Comparison of ENCODE assay signal across 16 cellular contexts in genomic region chr12:64745259-64745807, GRCh38. TPM values are rescaled to one million over a fixed set of nuclear protein-coding genes. Genes with fewer than 3 reads are reported as not detected.
DNase-seq lines count a peak whose midpoint lies in the region; ATAC-seq and TF ChIP-seq lines count a peak whose summit lies in the region.
"Had no signal": no experiment of that assay in that cellular context is flagged by ENCODE, and none has a peak within 500 bp of the region (broad histone marks: within the 10 kb centered on the region; RNA-seq: fewer than 3 reads in every experiment).

No MANE protein-coding gene starts in this region.

- H3F3A ChIP-seq in smooth muscle cell (ENCODE audit: low read depth) = peaks cover 5% of the 10 kb centered on the region

- H3K36me3 ChIP-seq in Panc1 (ENCODE audit: control insufficient read depth, insufficient read depth, low read length) (peaks cover 11% of the 10 kb centered on the region; the same call in 1 of the 2 replicates), hepatocyte (replicated peaks; ENCODE audit: insufficient read depth, low read depth) (peaks cover 5% of the 10 kb centered on the region), smooth muscle cell (ENCODE audit: low read depth) (peaks cover 11% of the 10 kb centered on the region)

- H3K4me1 ChIP-seq in Panc1 (ENCODE audit: control insufficient read depth, insufficient read depth, low read length) (peaks cover 2% of the 10 kb centered on the region; the same call in 1 of the 2 replicates), hepatocyte (ENCODE audit: insufficient read depth) (peaks cover 6% of the 10 kb centered on the region), smooth muscle cell (ENCODE audit: low read depth) (peaks cover 3% of the 10 kb centered on the region)
- H3K4me1 ChIP-seq: BE2C had no signal

- H3K79me2 ChIP-seq in hepatocyte (no peaks in the 10 kb centered on the region), smooth muscle cell (ENCODE audit: low read depth) (no peaks in the 10 kb centered on the region)

- H3K4me3 ChIP-seq in Panc1 (ENCODE audit: low read depth in 2 of 2, low read length in 2 of 2) (no peak overlapping the region), hepatocyte (no peak overlapping the region), smooth muscle cell (no peak overlapping the region)
- H3K4me3 ChIP-seq: SK-N-MC had no signal

- ATAC-seq in Panc1 (peak; percentile 72), left lobe of liver (no peak), GM19455 (IDR thresholded peaks at IDR 0.05; ENCODE audit: unreplicated experiment) (no peak)
- ATAC-seq: CD8-positive, alpha-beta T cell had no signal

- H3K9ac ChIP-seq in smooth muscle cell (ENCODE audit: low read depth) = no peak overlapping the region

- H3K27me3 ChIP-seq in Panc1 (ENCODE audit: control insufficient read depth, insufficient read depth, low read length) = no peaks in the 10 kb centered on the region
- H3K27me3 ChIP-seq in hepatocyte = no peaks in the 10 kb centered on the region
- no peaks in the 10 kb centered on the region for H3K27me3 ChIP-seq in smooth muscle cell (ENCODE audit: low read depth)
- H3K27me3 ChIP-seq: BE2C had no signal

- no peaks in the 10 kb centered on the region for H3K9me2 ChIP-seq in hepatocyte (replicated peaks; ENCODE audit: insufficient read depth)

- H4K20me1 ChIP-seq in hepatocyte (ENCODE audit: insufficient read depth, poor library complexity, severe bottlenecking) = no peaks in the 10 kb centered on the region
- no peaks in the 10 kb centered on the region for H4K20me1 ChIP-seq in smooth muscle cell (ENCODE audit: low read depth)

- in situ Hi-C loops in Panc1 (cut with HindIII; ENCODE audit: low pct_unique_long_range_greater_than_20kb, low sequenced_read_pairs) = no loop called here

- H3K4me2 ChIP-seq in hepatocyte (no peak overlapping the region), smooth muscle cell (no peak overlapping the region)

- no peaks in the 10 kb centered on the region for H3K9me3 ChIP-seq in Panc1 (ENCODE audit: control insufficient read depth, insufficient read depth, low read depth, low read length)
- H3K9me3 ChIP-seq in hepatocyte (ENCODE audit: low read depth) = no peaks in the 10 kb centered on the region
- H3K9me3 ChIP-seq in smooth muscle cell (replicated peaks; ENCODE audit: low read depth) = no peaks in the 10 kb centered on the region
- H3K9me3 ChIP-seq: BE2C had no signal

- peak; percentile 78 for DNase-seq in DMS53 (lab: John Stamatoyannopoulos, UW)
- no peak for DNase-seq in Panc1 (ENCODE audit: low read depth, low spot score)
- DNase-seq in hepatocyte (ENCODE audit: low spot score) = no peak
- no peak for DNase-seq in smooth muscle cell (lab: John Stamatoyannopoulos, UW; ENCODE audit: unreplicated experiment)
- no peak for DNase-seq in left lobe of liver (ENCODE audit: low spot score)
- no peak for DNase-seq in GM20000 (ENCODE audit: low spot score)
- DNase-seq in NCI-H2107 (lab: John Stamatoyannopoulos, UW) = no peak
- DNase-seq: BE2C; CD8-positive, alpha-beta T cell; DMS 273 treated with DMSO at 0.1 percent for 48 hours; GOT3; KBM-7; NCI-H1092; NCI-H1694 had no signal

- 89% methylated on average over 7 of the region's 7 CpGs for WGBS in hepatocyte (ENCODE audit: low lambda C conversion rate, missing lambda C conversion rate)
- WGBS in smooth muscle cell (ENCODE audit: low lambda C conversion rate) = 92% methylated on average over 7 of the region's 7 CpGs

- intact Hi-C loops in Panc1 (cut with micrococcal nuclease; ENCODE audit: unreplicated experiment) = no loop called here

- H3K27ac ChIP-seq in Panc1 (ENCODE audit: low read length) (no peak overlapping the region), hepatocyte (peak overlapping the region; percentile 68), smooth muscle cell (ENCODE audit: low read depth) (peak overlapping the region; percentile 22)
- H3K27ac ChIP-seq: SK-N-MC had no signal

- POLR2A ChIA-PET in Panc1 (lab: Charles Lee) = no interaction called here

- BruUV-seq in Panc1 (replicated peaks; lab: Mats Ljungman, UMichigan) = no TSS peak

- H2AFZ ChIP-seq in hepatocyte = no peak overlapping the region
- no peak overlapping the region for H2AFZ ChIP-seq in smooth muscle cell (ENCODE audit: low read depth)

- no peak for TF ChIP-seq CTCF in Panc1 (IDR thresholded peaks at IDR 0.05)
- no peak for TF ChIP-seq CTCF in hepatocyte (IDR thresholded peaks at IDR 0.05; ENCODE audit: poor library complexity)
- no peak for TF ChIP-seq CTCF in smooth muscle cell (IDR thresholded peaks at IDR 0.05; ENCODE audit: borderline replicate concordance, insufficient read depth, poor library complexity, severe bottlenecking)
- TF ChIP-seq CTCF in GM20000 (IDR thresholded peaks at IDR 0.05; ENCODE audit: extremely low read depth, missing control alignments) = no peak

- CTCF ChIA-PET in Panc1 (lab: Charles Lee) = no interaction called here

RNA-seq across cellular contexts. Expression of gene GNS, which starts 13.9 kb away (rescaled TPM):
- total RNA-seq in Panc1 (2021; ENCODE audit: unreplicated experiment) = 117 TPM
- 66.9 TPM for polyA plus RNA-seq in Panc1 (2012; ENCODE audit: insufficient read length)
- 193 and 199 TPM in 2 replicates for total RNA-seq in hepatocyte
- polyA plus RNA-seq in hepatocyte = 82.1 and 88.0 TPM in 2 replicates
- total RNA-seq in smooth muscle cell = 61.8 and 64.9 TPM in 2 replicates
- polyA plus RNA-seq in smooth muscle cell = 31.1 and 36.4 TPM in 2 replicates
- total RNA-seq in left lobe of liver = 41.2 TPM
